ENCODE assay signal across 1 cellular context in genomic region chr3:116433552-116433951, GRCh38.
A peak's percentile ranks its signal among the peaks of the same experiment; 100 is the strongest.
TF ChIP-seq lines count a peak whose summit lies in the region.

No MANE protein-coding gene starts in this region.

TF ChIP-seq in HEK293, 187 proteins besides CTCF, POLR2A, EP300 and RAD21 (continued from another document):
- TF ChIP-seq HIC1 (tag by site-specific recombination; IDR thresholded peaks at IDR 0.05) (no peak), ZNF140 (tag by site-specific recombination; IDR thresholded peaks at IDR 0.05) (no peak), SCRT2 (tag by site-specific recombination; IDR thresholded peaks at IDR 0.05) (peak; percentile 52; the same call in 1 of the 2 replicates)
